Comparison of ENCODE assay signal across 18 cellular contexts in the genomic region with DNA sequence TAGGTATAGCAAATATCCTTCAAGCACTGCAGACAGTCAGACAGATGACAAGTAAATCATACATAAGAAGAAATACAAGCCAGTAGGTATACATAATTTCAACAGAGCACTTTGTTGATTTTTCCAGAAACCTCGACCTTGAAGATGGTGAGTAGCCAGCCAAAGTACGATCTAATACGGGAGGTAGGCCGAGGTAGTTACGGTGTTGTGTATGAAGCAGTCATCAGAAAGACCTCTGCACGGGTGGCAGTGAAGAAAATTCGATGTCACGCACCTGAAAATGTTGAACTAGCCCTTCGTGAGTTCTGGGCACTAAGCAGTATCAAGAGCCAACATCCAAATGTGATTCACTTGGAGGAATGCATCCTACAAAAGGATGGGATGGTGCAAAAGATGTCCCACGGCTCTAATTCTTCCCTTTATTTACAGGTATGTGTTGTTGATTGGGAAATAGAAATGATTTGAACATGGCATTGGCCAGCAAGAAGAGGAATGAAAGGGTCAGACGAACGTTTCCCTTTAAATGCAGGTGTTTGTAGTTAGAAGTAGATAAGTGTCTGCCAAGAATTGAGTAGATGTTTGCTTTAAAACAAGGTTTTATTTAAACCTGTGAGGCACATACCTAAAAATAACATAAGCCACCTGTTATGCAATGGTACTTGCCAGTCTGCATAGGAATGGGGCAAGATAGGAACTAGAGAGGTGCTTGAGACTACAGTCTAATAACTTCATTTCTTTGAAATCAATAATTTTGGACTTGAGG. TPM values are rescaled to one million over a fixed set of nuclear protein-coding genes. Genes with fewer than 3 reads are reported as not detected.
DNase-seq lines count a peak whose midpoint lies in the region; TF ChIP-seq lines count a peak whose summit lies in the region.
"Had no signal": no experiment of that assay in that cellular context is flagged by ENCODE, and none has a peak within 500 bp of the region (broad histone marks: within the 10 kb centered on the region; RNA-seq: fewer than 3 reads in every experiment).

No MANE protein-coding gene starts in this region.

- peak overlapping the region; percentile 74 to 82 (median 79) for H3K9ac ChIP-seq in skeletal muscle tissue (ENCODE audit: low read depth in 1 of 3, low read length in 3 of 3)
- H3K9ac ChIP-seq: parathyroid adenoma had no signal

- H3K36me3 ChIP-seq in hepatocyte (replicated peaks; ENCODE audit: insufficient read depth, low read depth): no peaks in the 10 kb centered on the region
- peaks cover 5 to 26% (median 12%) of the 10 kb centered on the region in 3 donors for H3K36me3 ChIP-seq in skeletal muscle tissue (ENCODE audit: control insufficient read depth in 3 of 3, insufficient read depth in 3 of 3, low read length in 3 of 3)
- H3K36me3 ChIP-seq in effector memory CD4-positive, alpha-beta T cell (ENCODE audit: control insufficient read depth, insufficient read depth, low read length): peaks cover 27% of the 10 kb centered on the region

- no peaks in the 10 kb centered on the region for H3K9me2 ChIP-seq in hepatocyte (replicated peaks; ENCODE audit: insufficient read depth)

- H3K27ac Mint-ChIP-seq in T-helper 2 cell treated with Interferon-gamma antibody and Interleukin-4, amounts not matched to agents 5 μg/mL and 100 μg/mL, for 36 hours: no peak overlapping the region
- H3K27ac Mint-ChIP-seq in activated T-helper 2 cell treated with anti-CD3 and anti-CD28 coated beads, Interferon-gamma antibody, Interleukin-2, Interleukin-4, amounts not matched to agents 10 μg/mL and 5 μg/mL and 100 μg/mL, durations not matched to agents 14 hours and 24 hours and 36 hours: no peak overlapping the region
- H3K27ac Mint-ChIP-seq: activated naive CD4-positive, alpha-beta T cell treated with anti-CD3 and anti-CD28 coated beads, Interleukin-2, amount 50 U/mL, for 72 hours; HFFc6 had no signal

- H3K4me3 Mint-ChIP-seq in T-helper 2 cell treated with Interferon-gamma antibody and Interleukin-4, amounts not matched to agents 5 μg/mL and 100 μg/mL, for 36 hours: peak overlapping the region; percentile 17
- no peak overlapping the region for H3K4me3 Mint-ChIP-seq in activated T-helper 2 cell treated with anti-CD3 and anti-CD28 coated beads, Interferon-gamma antibody, Interleukin-2, Interleukin-4, amounts not matched to agents 10 μg/mL and 5 μg/mL and 100 μg/mL, durations not matched to agents 14 hours and 24 hours and 36 hours (ENCODE audit: low read depth)
- H3K4me3 Mint-ChIP-seq: HFFc6, WTC11 had no signal

- peaks cover 42% of the 10 kb centered on the region for H3K79me2 ChIP-seq in hepatocyte

- H2AFZ ChIP-seq in hepatocyte: no peak overlapping the region
- H2AFZ ChIP-seq: parathyroid adenoma had no signal

- TF ChIP-seq CTCF in LNCaP clone FGC (IDR thresholded peaks at IDR 0.05; ENCODE audit: control insufficient read depth, extremely low read depth, insufficient read depth): no peak
- no peak for TF ChIP-seq CTCF in hepatocyte (IDR thresholded peaks at IDR 0.05; ENCODE audit: poor library complexity)

- H3K27me3 ChIP-seq in hepatocyte (no peaks in the 10 kb centered on the region), skeletal muscle tissue (ENCODE audit: control insufficient read depth in 3 of 3, insufficient read depth in 3 of 3, low read length in 3 of 3) (no peaks in the 10 kb centered on the region)
- no peaks in the 10 kb centered on the region for H3K27me3 ChIP-seq in effector memory CD4-positive, alpha-beta T cell (replicated peaks; ENCODE audit: control insufficient read depth, insufficient read depth, low read length, poor library complexity, severe bottlenecking)
- H3K27me3 ChIP-seq: spleen had no signal

- no peaks in the 10 kb centered on the region for H4K20me1 ChIP-seq in hepatocyte (ENCODE audit: insufficient read depth, poor library complexity, severe bottlenecking)

- WGBS in hepatocyte (ENCODE audit: low lambda C conversion rate, missing lambda C conversion rate): 81% methylated on average over 12 of the region's 12 CpGs

- H3K4me1 ChIP-seq in hepatocyte (ENCODE audit: insufficient read depth): peaks cover 20% of the 10 kb centered on the region
- H3K4me1 ChIP-seq in skeletal muscle tissue (ENCODE audit: control insufficient read depth in 3 of 3, insufficient read depth in 3 of 3, low read length in 3 of 3): peaks cover 27 to 48% (median 27%) of the 10 kb centered on the region in 3 donors
- peaks cover 11% of the 10 kb centered on the region for H3K4me1 ChIP-seq in effector memory CD4-positive, alpha-beta T cell (ENCODE audit: control insufficient read depth, insufficient read depth, low read length, poor library complexity, severe bottlenecking)

- no peak overlapping the region for H3K4me3 ChIP-seq in LNCaP clone FGC (ENCODE audit: low read depth, low read length)
- H3K4me3 ChIP-seq in hepatocyte: no peak overlapping the region
- peak overlapping the region; percentile 51 to 64 (median 59) for H3K4me3 ChIP-seq in skeletal muscle tissue (ENCODE audit: low read length in 3 of 3)
- no peak overlapping the region for H3K4me3 ChIP-seq in effector memory CD4-positive, alpha-beta T cell (ENCODE audit: insufficient read depth, low read depth, low read length, poor library complexity, severe bottlenecking)
- H3K4me3 ChIP-seq: spleen had no signal

- H3K4me2 ChIP-seq in hepatocyte: peak overlapping the region; percentile 95

- H3K27me3 Mint-ChIP-seq in T-helper 2 cell treated with Interferon-gamma antibody and Interleukin-4, amounts not matched to agents 5 μg/mL and 100 μg/mL, for 36 hours (ENCODE audit: low read depth): no peaks in the 10 kb centered on the region
- H3K27me3 Mint-ChIP-seq in activated T-helper 2 cell treated with anti-CD3 and anti-CD28 coated beads, Interferon-gamma antibody, Interleukin-2, Interleukin-4, amounts not matched to agents 10 μg/mL and 5 μg/mL and 100 μg/mL, durations not matched to agents 14 hours and 24 hours and 36 hours (ENCODE audit: low read depth): no peaks in the 10 kb centered on the region

- intact Hi-C loops in activated T-helper 2 cell treated with anti-CD3 and anti-CD28 coated beads, Interferon-gamma antibody, Interleukin-2, Interleukin-4, amounts not matched to agents 10 μg/mL and 5 μg/mL and 100 μg/mL, durations not matched to agents 14 hours and 24 hours and 36 hours (cut with micrococcal nuclease): no loop called here

- H3K36me3 Mint-ChIP-seq in T-helper 2 cell treated with Interferon-gamma antibody and Interleukin-4, amounts not matched to agents 5 μg/mL and 100 μg/mL, for 36 hours (ENCODE audit: low read depth): peaks cover 42% of the 10 kb centered on the region
- H3K36me3 Mint-ChIP-seq in activated T-helper 2 cell treated with anti-CD3 and anti-CD28 coated beads, Interferon-gamma antibody, Interleukin-2, Interleukin-4, amounts not matched to agents 10 μg/mL and 5 μg/mL and 100 μg/mL, durations not matched to agents 14 hours and 24 hours and 36 hours (ENCODE audit: low read depth): peaks cover 37% of the 10 kb centered on the region

- H3K9me3 Mint-ChIP-seq in T-helper 2 cell treated with Interferon-gamma antibody and Interleukin-4, amounts not matched to agents 5 μg/mL and 100 μg/mL, for 36 hours: no peaks in the 10 kb centered on the region
- H3K9me3 Mint-ChIP-seq in activated T-helper 2 cell treated with anti-CD3 and anti-CD28 coated beads, Interferon-gamma antibody, Interleukin-2, Interleukin-4, amounts not matched to agents 10 μg/mL and 5 μg/mL and 100 μg/mL, durations not matched to agents 14 hours and 24 hours and 36 hours: no peaks in the 10 kb centered on the region
- H3K9me3 Mint-ChIP-seq: activated naive CD4-positive, alpha-beta T cell treated with anti-CD3 and anti-CD28 coated beads, Interleukin-2, amount 50 U/mL, for 72 hours; HFFc6; WTC11 had no signal

- DNase-seq in T-helper 2 cell treated with Interferon-gamma antibody and Interleukin-4, amounts not matched to agents 5 μg/mL and 100 μg/mL, for 36 hours (ENCODE audit: low spot score): no peak
- DNase-seq in T-helper 2 cell: no peak
- peak; percentile 70 for DNase-seq in LNCaP clone FGC (ENCODE audit: low read depth)
- DNase-seq in hepatocyte (ENCODE audit: low spot score): no peak
- no peak for DNase-seq in effector memory CD4-positive, alpha-beta T cell
- no peak for DNase-seq in activated T-helper 2 cell treated with anti-CD3 and anti-CD28 coated beads, Interferon-gamma antibody, Interleukin-2, Interleukin-4, amounts not matched to agents 10 μg/mL and 5 μg/mL and 100 μg/mL, durations not matched to agents 14 hours and 24 hours and 36 hours (ENCODE audit: low spot score)
- no peak for DNase-seq in NCI-H1930 (lab: John Stamatoyannopoulos, UW)
- DNase-seq: foreskin fibroblast; HFFc6; NCI-H1436; spleen; stimulated activated naive CD8-positive, alpha-beta T cell treated with anti-CD3 and anti-CD28 coated beads, Interleukin-15, Interleukin-2, amounts not matched to agents 100 U/mL and 50 U/mL, for 24 hours had no signal

- H3K9me3 ChIP-seq in hepatocyte (ENCODE audit: low read depth) (no peaks in the 10 kb centered on the region), skeletal muscle tissue (ENCODE audit: control insufficient read depth in 3 of 3, low read length in 3 of 3) (no peaks in the 10 kb centered on the region)
- no peaks in the 10 kb centered on the region for H3K9me3 ChIP-seq in effector memory CD4-positive, alpha-beta T cell (ENCODE audit: control insufficient read depth, low read length)
- H3K9me3 ChIP-seq: spleen had no signal

- peaks cover 40% of the 10 kb centered on the region for H3K4me1 Mint-ChIP-seq in T-helper 2 cell treated with Interferon-gamma antibody and Interleukin-4, amounts not matched to agents 5 μg/mL and 100 μg/mL, for 36 hours (ENCODE audit: low read depth)
- peaks cover 32% of the 10 kb centered on the region for H3K4me1 Mint-ChIP-seq in activated T-helper 2 cell treated with anti-CD3 and anti-CD28 coated beads, Interferon-gamma antibody, Interleukin-2, Interleukin-4, amounts not matched to agents 10 μg/mL and 5 μg/mL and 100 μg/mL, durations not matched to agents 14 hours and 24 hours and 36 hours (ENCODE audit: low read depth)

- no peak overlapping the region for H3K27ac ChIP-seq in hepatocyte
- H3K27ac ChIP-seq in skeletal muscle tissue (ENCODE audit: low read depth, low read length): peak overlapping the region; percentile 92
- no peak overlapping the region for H3K27ac ChIP-seq in effector memory CD4-positive, alpha-beta T cell (ENCODE audit: insufficient read depth, low read length, poor library complexity, severe bottlenecking)
- H3K27ac ChIP-seq: parathyroid adenoma had no signal

RNA-seq across cellular contexts. Expression of a gene that starts 2.7 kb away (rescaled TPM):
- total RNA-seq in hepatocyte (12.5 and 16.8 TPM in 2 replicates), skeletal muscle tissue (7.8 TPM)
- polyA plus RNA-seq in hepatocyte: 2.6 and 4.4 TPM in 2 replicates
- total RNA-seq in activated T-helper 2 cell treated with anti-CD3 and anti-CD28 coated beads, Interferon-gamma antibody, Interleukin-2, Interleukin-4, amounts not matched to agents 10 μg/mL and 5 μg/mL and 100 μg/mL, durations not matched to agents 14 hours and 24 hours and 36 hours: 15.2 and 17.2 TPM in 2 replicates

RNA-seq across cellular contexts. Expression of a gene that starts 44.5 kb away (rescaled TPM):
- total RNA-seq in hepatocyte: 0.10 and 0.16 TPM in 2 replicates
- polyA plus RNA-seq in hepatocyte: 0.40 and 0.44 TPM in 2 replicates
- total RNA-seq in skeletal muscle tissue: 1.0 TPM
- total RNA-seq in activated T-helper 2 cell treated with anti-CD3 and anti-CD28 coated beads, Interferon-gamma antibody, Interleukin-2, Interleukin-4, amounts not matched to agents 10 μg/mL and 5 μg/mL and 100 μg/mL, durations not matched to agents 14 hours and 24 hours and 36 hours: 0.07 TPM in 1 of 2 replicates, not detected in the other
- total RNA-seq: activated naive CD4-positive, alpha-beta T cell treated with anti-CD3 and anti-CD28 coated beads, Interleukin-2, amount 50 U/mL, for 72 hours; HFFc6 had no signal

RNA-seq across cellular contexts. Expression of a gene that starts 46.9 kb away (rescaled TPM):
- 2.9 and 5.7 TPM in 2 replicates for total RNA-seq in hepatocyte
- polyA plus RNA-seq in hepatocyte: 8.2 and 9.5 TPM in 2 replicates
- 30.3 TPM for total RNA-seq in skeletal muscle tissue
- not detected in 2 replicates for total RNA-seq in activated T-helper 2 cell treated with anti-CD3 and anti-CD28 coated beads, Interferon-gamma antibody, Interleukin-2, Interleukin-4, amounts not matched to agents 10 μg/mL and 5 μg/mL and 100 μg/mL, durations not matched to agents 14 hours and 24 hours and 36 hours
- total RNA-seq: G401, HFFc6, WTC11 had no signal

RNA-seq across cellular contexts. Expression of a gene that starts 54.4 kb away (rescaled TPM):
- not detected in 2 replicates for total RNA-seq in hepatocyte
- not detected in 2 replicates for polyA plus RNA-seq in hepatocyte
- not detected for total RNA-seq in skeletal muscle tissue
- total RNA-seq in activated T-helper 2 cell treated with anti-CD3 and anti-CD28 coated beads, Interferon-gamma antibody, Interleukin-2, Interleukin-4, amounts not matched to agents 10 μg/mL and 5 μg/mL and 100 μg/mL, durations not matched to agents 14 hours and 24 hours and 36 hours: not detected in 2 replicates
- total RNA-seq: activated naive CD4-positive, alpha-beta T cell treated with anti-CD3 and anti-CD28 coated beads, Interleukin-2, amount 50 U/mL, for 72 hours; G401; HFFc6; mesenteric fat pad; spleen; WTC11 had no signal
- polyA plus RNA-seq: spleen had no signal

RNA-seq across cellular contexts. Expression of a gene that starts 55.4 kb away (rescaled TPM):
- 20.5 and 25.7 TPM in 2 replicates for total RNA-seq in hepatocyte
- 69.1 and 71.8 TPM in 2 replicates for polyA plus RNA-seq in hepatocyte
- total RNA-seq in skeletal muscle tissue: 21.9 TPM
- 57.5 and 65.0 TPM in 2 replicates for total RNA-seq in activated T-helper 2 cell treated with anti-CD3 and anti-CD28 coated beads, Interferon-gamma antibody, Interleukin-2, Interleukin-4, amounts not matched to agents 10 μg/mL and 5 μg/mL and 100 μg/mL, durations not matched to agents 14 hours and 24 hours and 36 hours

Comparison
In these comparisons a context has a peak if more than half of its experiments do, and no peak if none do; other contexts are left out.
1. H3K4me3 ChIP-seq: peak in skeletal muscle tissue (3 of 3); none in LNCaP clone FGC (single experiment), hepatocyte (single experiment) and effector memory CD4-positive, alpha-beta T cell (single experiment).